In the genomic region with DNA sequence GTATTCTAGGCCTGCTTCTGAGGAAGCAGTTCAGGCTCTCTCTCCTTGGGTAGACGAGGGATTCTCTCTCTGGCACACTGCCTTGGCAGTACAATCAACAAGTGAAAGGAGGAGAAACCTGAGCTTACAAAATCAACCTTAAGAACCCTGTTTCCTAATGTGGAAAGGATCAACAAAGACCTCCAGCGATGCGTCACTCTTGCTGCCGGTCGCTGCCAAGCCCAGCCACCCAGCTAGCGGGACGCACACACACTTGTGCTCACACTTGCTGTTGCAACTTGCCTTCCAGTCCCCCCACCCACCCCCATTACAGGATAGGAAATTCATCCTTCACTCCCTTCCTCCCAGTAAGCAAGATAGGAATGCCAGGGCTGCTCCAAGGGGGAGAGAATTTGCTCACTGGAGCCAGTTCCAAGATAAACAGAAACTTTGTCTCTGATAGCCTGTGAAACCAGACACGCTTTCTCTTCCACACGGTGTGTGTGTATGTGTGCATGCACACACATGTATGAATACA, we compare ENCODE assay signal across 11 cellular contexts.
DNase-seq lines count a peak whose midpoint lies in the region; ATAC-seq lines count a peak whose summit lies in the region.
"Had no signal": no experiment of that assay in that cellular context is flagged by ENCODE, and none has a peak within 500 bp of the region (broad histone marks: within the 10 kb centered on the region; RNA-seq: fewer than 3 reads in every experiment).

No MANE protein-coding gene starts in this region.

- peak; percentile 3 for DNase-seq in M059J (ENCODE audit: low read depth)
- DNase-seq in astrocyte of the hippocampus (ENCODE audit: low read depth, low spot score), result peak; percentile 71
- DNase-seq in left kidney (ENCODE audit: low read depth, low spot score), result peak; percentile 90
- peak; percentile 3 for DNase-seq in stromal cell of bone marrow (ENCODE audit: low read depth)
- no peak for DNase-seq in NCI-H1048 (lab: John Stamatoyannopoulos, UW)
- no peak for DNase-seq in GM03348 (ENCODE audit: low spot score)
- DNase-seq: activated effector memory CD4-positive, alpha-beta T cell treated with Interleukin-2 at 50 U/mL for 16 hours; NCI-H2171; T-helper 1 cell had no signal

- no peak for ATAC-seq in HG02840 (IDR thresholded peaks at IDR 0.05; ENCODE audit: low FRiP score, unreplicated experiment)
- ATAC-seq: CD8-positive, alpha-beta T cell had no signal

Comparison
In these comparisons a context has a peak if more than half of its experiments do, and no peak if none do; other contexts are left out.
1. DNase-seq: peak in M059J (single experiment), astrocyte of the hippocampus (single experiment), left kidney (single experiment) and stromal cell of bone marrow (single experiment); none in NCI-H1048 (single experiment) and GM03348 (single experiment).